ENCODE assay signal across 12 cellular contexts in genomic region chr10:110335314-110336064, GRCh38. TPM values are rescaled to one million over a fixed set of nuclear protein-coding genes. Genes with fewer than 3 reads are reported as not detected.
A peak's percentile ranks its signal among the peaks of the same experiment; 100 is the strongest.
DNase-seq lines count a peak whose midpoint lies in the region; ATAC-seq lines count a peak whose summit lies in the region.
"Had no signal": no experiment of that assay in that cellular context is flagged by ENCODE, and none has a peak within 500 bp of the region (broad histone marks: within the 10 kb centered on the region; RNA-seq: fewer than 3 reads in every experiment).

No MANE protein-coding gene starts in this region.

- H3K36me3 Mint-ChIP-seq in activated CD8-positive, alpha-beta memory T cell treated with anti-CD3 and anti-CD28 coated beads, Interleukin-2, amount 10 ng/mL, durations not matched to agents 7 days and 5 days: peaks cover 33% of the 10 kb centered on the region
- no peaks in the 10 kb centered on the region for H3K36me3 Mint-ChIP-seq in stimulated activated effector memory CD8-positive, alpha-beta T cell treated with anti-CD3 and anti-CD28 coated beads, Interleukin-12 subunit alpha, Interleukin-12 subunit beta, amount 100 ng/mL, for 72 hours

- peaks cover 0 to 10% of the 10 kb centered on the region in 2 donors for H3K9me3 ChIP-seq in esophagus (ENCODE audit: control insufficient read depth in 2 of 2, insufficient read depth in 1 of 2, low read depth in 1 of 2, low read length in 1 of 2)
- H3K9me3 ChIP-seq: uterus had no signal

- H3K4me1 ChIP-seq in esophagus (ENCODE audit: control insufficient read depth in 2 of 2, insufficient read depth in 2 of 2, low read length in 1 of 2): peaks cover 0 to 8% of the 10 kb centered on the region in 2 donors
- H3K4me1 ChIP-seq: uterus had no signal

- WGBS in esophagus, 2 donors: 58 to 60% methylated on average over 7 of the region's 7 CpGs

- peaks cover 48% of the 10 kb centered on the region for H3K4me1 Mint-ChIP-seq in activated CD8-positive, alpha-beta memory T cell treated with anti-CD3 and anti-CD28 coated beads, Interleukin-2, amount 10 ng/mL, durations not matched to agents 7 days and 5 days
- H3K4me1 Mint-ChIP-seq in stimulated activated effector memory CD8-positive, alpha-beta T cell treated with anti-CD3 and anti-CD28 coated beads, Interleukin-12 subunit alpha, Interleukin-12 subunit beta, amount 100 ng/mL, for 72 hours: peaks cover 23% of the 10 kb centered on the region

- DNase-seq in activated CD8-positive, alpha-beta memory T cell treated with anti-CD3 and anti-CD28 coated beads, Interleukin-2, amount 10 ng/mL, durations not matched to agents 7 days and 5 days: peak; percentile 48
- no peak for DNase-seq in activated CD8-positive, alpha-beta memory T cell treated with anti-CD3 and anti-CD28 coated beads for 24 hours
- DNase-seq in SKM-1 treated with dmso at 0.1 percent for 144 hours (lab: John Stamatoyannopoulos, UW; ENCODE audit: unreplicated experiment) (peak; percentile 94), NCI-H146 (lab: John Stamatoyannopoulos, UW) (no peak), ureter (ENCODE audit: low spot score) (no peak)
- no peak for DNase-seq in stimulated activated effector memory CD8-positive, alpha-beta T cell treated with anti-CD3 and anti-CD28 coated beads, Interleukin-12 subunit alpha, Interleukin-12 subunit beta, amount 100 ng/mL, for 72 hours (ENCODE audit: low spot score in 2 of 2)
- DNase-seq: activated naive CD4-positive, alpha-beta T cell treated with anti-CD3 and anti-CD28 coated beads for 36 hours; KG1 had no signal

- H3K4me3 ChIP-seq in esophagus (ENCODE audit: low read depth in 1 of 2, low read length in 2 of 2): no peak overlapping the region
- H3K4me3 ChIP-seq: psoas muscle, uterus had no signal

- peak; percentile 86 for ATAC-seq in activated CD8-positive, alpha-beta memory T cell treated with anti-CD3 and anti-CD28 coated beads, Interleukin-2, amount 10 ng/mL, durations not matched to agents 7 days and 5 days
- ATAC-seq in stimulated activated effector memory CD8-positive, alpha-beta T cell treated with anti-CD3 and anti-CD28 coated beads, Interleukin-12 subunit alpha, Interleukin-12 subunit beta, amount 100 ng/mL, for 72 hours: peak; percentile 85
- no peak for ATAC-seq in HG02885 (IDR thresholded peaks at IDR 0.05; ENCODE audit: poor library complexity, unreplicated experiment)

- H3K9me3 Mint-ChIP-seq in activated CD8-positive, alpha-beta memory T cell treated with anti-CD3 and anti-CD28 coated beads, Interleukin-2, amount 10 ng/mL, durations not matched to agents 7 days and 5 days (ENCODE audit: low read depth): peaks cover 10% of the 10 kb centered on the region
- peaks cover 6% of the 10 kb centered on the region for H3K9me3 Mint-ChIP-seq in stimulated activated effector memory CD8-positive, alpha-beta T cell treated with anti-CD3 and anti-CD28 coated beads, Interleukin-12 subunit alpha, Interleukin-12 subunit beta, amount 100 ng/mL, for 72 hours

- H3K27me3 Mint-ChIP-seq in activated CD8-positive, alpha-beta memory T cell treated with anti-CD3 and anti-CD28 coated beads, Interleukin-2, amount 10 ng/mL, durations not matched to agents 7 days and 5 days: no peaks in the 10 kb centered on the region

- CTCF ChIA-PET in activated CD8-positive, alpha-beta memory T cell treated with anti-CD3 and anti-CD28 coated beads, Interleukin-2, amount 10 ng/mL, durations not matched to agents 7 days and 5 days (lab: Charles Lee): interaction anchor here (0.9 to 7.7 kb wide), 8 partner anchors 12 to 230 kb away, joined by 3 to 48 read pairs (median 8); partner anchors contain the start of gene SMNDC1

- peak overlapping the region; percentile 16 for H3K4me3 Mint-ChIP-seq in activated CD8-positive, alpha-beta memory T cell treated with anti-CD3 and anti-CD28 coated beads, Interleukin-2, amount 10 ng/mL, durations not matched to agents 7 days and 5 days
- H3K4me3 Mint-ChIP-seq in stimulated activated effector memory CD8-positive, alpha-beta T cell treated with anti-CD3 and anti-CD28 coated beads, Interleukin-12 subunit alpha, Interleukin-12 subunit beta, amount 100 ng/mL, for 72 hours: peak overlapping the region; percentile 26
- H3K4me3 Mint-ChIP-seq: activated naive CD4-positive, alpha-beta T cell treated with anti-CD3 and anti-CD28 coated beads for 36 hours had no signal

- peak overlapping the region; percentile 68 to 86 for H3K27ac ChIP-seq in esophagus (ENCODE audit: low read depth in 2 of 2, low read length in 1 of 2)
- H3K27ac ChIP-seq: psoas muscle had no signal

- peak overlapping the region; percentile 88 for H3K27ac Mint-ChIP-seq in activated CD8-positive, alpha-beta memory T cell treated with anti-CD3 and anti-CD28 coated beads, Interleukin-2, amount 10 ng/mL, durations not matched to agents 7 days and 5 days
- no peak overlapping the region for H3K27ac Mint-ChIP-seq in stimulated activated effector memory CD8-positive, alpha-beta T cell treated with anti-CD3 and anti-CD28 coated beads, Interleukin-12 subunit alpha, Interleukin-12 subunit beta, amount 100 ng/mL, for 72 hours
- H3K27ac Mint-ChIP-seq: activated naive CD4-positive, alpha-beta T cell treated with anti-CD3 and anti-CD28 coated beads for 36 hours had no signal

- no peaks in the 10 kb centered on the region for H3K36me3 ChIP-seq in esophagus (ENCODE audit: control insufficient read depth in 2 of 2, insufficient read depth in 2 of 2, low read length in 1 of 2)
- H3K36me3 ChIP-seq: uterus had no signal

- no peaks in the 10 kb centered on the region for H3K27me3 ChIP-seq in esophagus (ENCODE audit: control insufficient read depth in 1 of 2, insufficient read depth in 2 of 2, low read length in 2 of 2)
- H3K27me3 ChIP-seq: uterus had no signal

RNA-seq across cellular contexts. Expression of gene SMNDC1, which starts 30.8 kb away (rescaled TPM):
- 10 to 100 TPM; 40.9 to 43.5 TPM for total RNA-seq in activated CD8-positive, alpha-beta memory T cell treated with anti-CD3 and anti-CD28 coated beads, Interleukin-2, amount 10 ng/mL, durations not matched to agents 7 days and 5 days
- polyA plus RNA-seq in esophagus: 10 to 100 TPM in 1 of 2 donors, 1 to 10 TPM in 1; 7.8 to 11.1 TPM
- total RNA-seq in ureter: 27.9 TPM

Comparison
In these comparisons a context has a peak if more than half of its experiments do, and no peak if none do; other contexts are left out.
1. DNase-seq: peak in activated CD8-positive, alpha-beta memory T cell treated with anti-CD3 and anti-CD28 coated beads, Interleukin-2, amount 10 ng/mL, durations not matched to agents 7 days and 5 days (single experiment) and SKM-1 treated with dmso at 0.1 percent for 144 hours (single experiment); none in activated CD8-positive, alpha-beta memory T cell treated with anti-CD3 and anti-CD28 coated beads for 24 hours (single experiment), stimulated activated effector memory CD8-positive, alpha-beta T cell treated with anti-CD3 and anti-CD28 coated beads, Interleukin-12 subunit alpha, Interleukin-12 subunit beta, amount 100 ng/mL, for 72 hours (0 of 2), NCI-H146 (single experiment) and ureter (single experiment).